In genomic region chr17:61396586-61397085, GRCh38 we compare ENCODE assay signal across 10 cellular contexts. TPM values are rescaled to one million over a fixed set of nuclear protein-coding genes. Genes with fewer than 3 reads are reported as not detected.
DNase-seq lines count a peak whose midpoint lies in the region; ATAC-seq and TF ChIP-seq lines count a peak whose summit lies in the region.
"Had no signal": no experiment of that assay in that cellular context is flagged by ENCODE, and none has a peak within 500 bp of the region (broad histone marks: within the 10 kb centered on the region; RNA-seq: fewer than 3 reads in every experiment).

No MANE protein-coding gene starts in this region.

- H3K4me3 ChIP-seq in fibroblast of mammary gland (ENCODE audit: control insufficient read depth, low read depth, low read length) (peak overlapping the region; percentile 30), neural cell (ENCODE audit: low read length) (no peak overlapping the region), upper lobe of left lung (peak overlapping the region; percentile 47 to 63 (median 58))

- H3K9me3 ChIP-seq in neural cell (ENCODE audit: low read length) (peaks cover 4% of the 10 kb centered on the region), upper lobe of left lung (no peaks in the 10 kb centered on the region)

- H3K4me2 ChIP-seq in neural cell (ENCODE audit: low read length), result no peak overlapping the region

- peaks cover 50% of the 10 kb centered on the region for H3K27me3 Mint-ChIP-seq in activated CD8-positive, alpha-beta memory T cell treated with anti-CD3 and anti-CD28 coated beads, Interleukin-2, amount 10 ng/mL, durations not matched to agents 7 days and 5 days

- DNase-seq in SK-N-DZ (ENCODE audit: low spot score) (peak; percentile 78), fibroblast of mammary gland (ENCODE audit: low read depth) (no peak), upper lobe of left lung (peak in 1 of 2 donors; percentile 87), NCI-H526 treated with DMSO at 0.1 percent for 48 hours (lab: John Stamatoyannopoulos, UW) (no peak), SHP77 (lab: John Stamatoyannopoulos, UW) (no peak)
- no peak for DNase-seq in activated CD8-positive, alpha-beta memory T cell treated with anti-CD3 and anti-CD28 coated beads, Interleukin-2, amount 10 ng/mL, durations not matched to agents 7 days and 5 days
- DNase-seq: KBM-7; stimulated activated CD4-positive, alpha-beta T cell treated with anti-CD3 and anti-CD28 coated beads, Interleukin-4, amount 100 ng/mL, for 4 hours had no signal

- H3K36me3 Mint-ChIP-seq in activated CD8-positive, alpha-beta memory T cell treated with anti-CD3 and anti-CD28 coated beads, Interleukin-2, amount 10 ng/mL, durations not matched to agents 7 days and 5 days, result no peaks in the 10 kb centered on the region

- CTCF ChIA-PET in activated CD8-positive, alpha-beta memory T cell treated with anti-CD3 and anti-CD28 coated beads, Interleukin-2, amount 10 ng/mL, durations not matched to agents 7 days and 5 days (lab: Charles Lee), result interaction anchor here (1.7 to 2.9 kb wide), 2 partner anchors 12 to 13 kb away, joined by 3 to 10 read pairs; no protein-coding TSS in a partner anchor

- no peak overlapping the region for H3K27ac Mint-ChIP-seq in activated CD8-positive, alpha-beta memory T cell treated with anti-CD3 and anti-CD28 coated beads, Interleukin-2, amount 10 ng/mL, durations not matched to agents 7 days and 5 days

- peaks cover 27 to 52% (median 35%) of the 10 kb centered on the region in 4 donors for H3K4me1 ChIP-seq in upper lobe of left lung

- H3K4me1 Mint-ChIP-seq in activated CD8-positive, alpha-beta memory T cell treated with anti-CD3 and anti-CD28 coated beads, Interleukin-2, amount 10 ng/mL, durations not matched to agents 7 days and 5 days, result peaks cover 14% of the 10 kb centered on the region

- H3K4me3 Mint-ChIP-seq in activated CD8-positive, alpha-beta memory T cell treated with anti-CD3 and anti-CD28 coated beads, Interleukin-2, amount 10 ng/mL, durations not matched to agents 7 days and 5 days, result no peak overlapping the region

- H3K9me3 Mint-ChIP-seq in activated CD8-positive, alpha-beta memory T cell treated with anti-CD3 and anti-CD28 coated beads, Interleukin-2, amount 10 ng/mL, durations not matched to agents 7 days and 5 days (ENCODE audit: low read depth), result no peaks in the 10 kb centered on the region

- peak in 1 of 4 donors; percentile 36 for TF ChIP-seq POLR2A in upper lobe of left lung (IDR thresholded peaks at IDR 0.05)

- no peaks in the 10 kb centered on the region for H3K79me2 ChIP-seq in neural cell (replicated peaks; ENCODE audit: insufficient read depth, low read length)

- H3K27ac ChIP-seq in neural cell (ENCODE audit: low read length), result no peak overlapping the region
- H3K27ac ChIP-seq in upper lobe of left lung, result peak overlapping the region; percentile 90 to 97 (median 92)

- H3F3A ChIP-seq in neural cell (ENCODE audit: insufficient read depth, low read length, poor library complexity, severe bottlenecking), result no peaks in the 10 kb centered on the region

- H2AFZ ChIP-seq in neural cell (ENCODE audit: low read depth, low read length), result no peak overlapping the region

- H3K27me3 ChIP-seq in neural cell (ENCODE audit: insufficient read depth, low read depth, low read length) (peaks cover 91% of the 10 kb centered on the region), upper lobe of left lung (peaks cover 0 to 53% (median 38%) of the 10 kb centered on the region in 4 donors)

- TF ChIP-seq EP300 in neural cell (conservative IDR thresholded peaks at IDR 0.05; ENCODE audit: poor library complexity, severe bottlenecking) (no peak), upper lobe of left lung (IDR thresholded peaks at IDR 0.05) (no peak)

- no peak for ATAC-seq in upper lobe of left lung (ENCODE audit: low FRiP score in 2 of 2)
- ATAC-seq in activated CD8-positive, alpha-beta memory T cell treated with anti-CD3 and anti-CD28 coated beads, Interleukin-2, amount 10 ng/mL, durations not matched to agents 7 days and 5 days, result no peak

- no peak for TF ChIP-seq RAD21 in neural cell (conservative IDR thresholded peaks at IDR 0.05)

- H4K20me1 ChIP-seq in neural cell (ENCODE audit: insufficient read depth), result no peaks in the 10 kb centered on the region

- no peak for TF ChIP-seq CTCF in fibroblast of mammary gland (conservative IDR thresholded peaks at IDR 0.05; ENCODE audit: control insufficient read depth, insufficient read depth, low read depth, low read length)
- no peak for TF ChIP-seq CTCF in neural cell (IDR thresholded peaks at IDR 0.05; ENCODE audit: poor library complexity, severe bottlenecking)
- no peak for TF ChIP-seq CTCF in upper lobe of left lung (IDR thresholded peaks at IDR 0.05)

- no peak overlapping the region for H3K9ac ChIP-seq in neural cell (ENCODE audit: low read length)

- H3K9me2 ChIP-seq in neural cell (ENCODE audit: insufficient read depth, low read length), result no peaks in the 10 kb centered on the region

- WGBS in upper lobe of left lung, 2 donors, result 7 to 12% methylated on average over 3 to 15 of the region's 46 CpGs

- H3K36me3 ChIP-seq in neural cell (ENCODE audit: insufficient read depth, low read length) (no peaks in the 10 kb centered on the region), upper lobe of left lung (peaks cover 0 to 9% (median under 1%) of the 10 kb centered on the region in 4 donors)

TF ChIP-seq in neural cell, 6 proteins besides CTCF, POLR2A, EP300 and RAD21:
- no peak for TF ChIP-seq MXI1 (conservative IDR thresholded peaks at IDR 0.05; ENCODE audit: poor library complexity, severe bottlenecking)
- TF ChIP-seq EZH2 (IDR thresholded peaks at IDR 0.05; ENCODE audit: borderline replicate concordance, insufficient read depth, low read length, poor library complexity, severe bottlenecking), result peak; percentile 71
- TF ChIP-seq SMC3 (conservative IDR thresholded peaks at IDR 0.05; ENCODE audit: poor library complexity), result no peak
- TF ChIP-seq, protein P1, sequence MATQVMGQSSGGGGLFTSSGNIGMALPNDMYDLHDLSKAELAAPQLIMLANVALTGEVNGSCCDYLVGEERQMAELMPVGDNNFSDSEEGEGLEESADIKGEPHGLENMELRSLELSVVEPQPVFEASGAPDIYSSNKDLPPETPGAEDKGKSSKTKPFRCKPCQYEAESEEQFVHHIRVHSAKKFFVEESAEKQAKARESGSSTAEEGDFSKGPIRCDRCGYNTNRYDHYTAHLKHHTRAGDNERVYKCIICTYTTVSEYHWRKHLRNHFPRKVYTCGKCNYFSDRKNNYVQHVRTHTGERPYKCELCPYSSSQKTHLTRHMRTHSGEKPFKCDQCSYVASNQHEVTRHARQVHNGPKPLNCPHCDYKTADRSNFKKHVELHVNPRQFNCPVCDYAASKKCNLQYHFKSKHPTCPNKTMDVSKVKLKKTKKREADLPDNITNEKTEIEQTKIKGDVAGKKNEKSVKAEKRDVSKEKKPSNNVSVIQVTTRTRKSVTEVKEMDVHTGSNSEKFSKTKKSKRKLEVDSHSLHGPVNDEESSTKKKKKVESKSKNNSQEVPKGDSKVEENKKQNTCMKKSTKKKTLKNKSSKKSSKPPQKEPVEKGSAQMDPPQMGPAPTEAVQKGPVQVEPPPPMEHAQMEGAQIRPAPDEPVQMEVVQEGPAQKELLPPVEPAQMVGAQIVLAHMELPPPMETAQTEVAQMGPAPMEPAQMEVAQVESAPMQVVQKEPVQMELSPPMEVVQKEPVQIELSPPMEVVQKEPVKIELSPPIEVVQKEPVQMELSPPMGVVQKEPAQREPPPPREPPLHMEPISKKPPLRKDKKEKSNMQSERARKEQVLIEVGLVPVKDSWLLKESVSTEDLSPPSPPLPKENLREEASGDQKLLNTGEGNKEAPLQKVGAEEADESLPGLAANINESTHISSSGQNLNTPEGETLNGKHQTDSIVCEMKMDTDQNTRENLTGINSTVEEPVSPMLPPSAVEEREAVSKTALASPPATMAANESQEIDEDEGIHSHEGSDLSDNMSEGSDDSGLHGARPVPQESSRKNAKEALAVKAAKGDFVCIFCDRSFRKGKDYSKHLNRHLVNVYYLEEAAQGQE (IDR thresholded peaks at IDR 0.05; ENCODE audit: borderline replicate concordance), result no peak
TF ChIP-seq in neural cell: peak in this region for 1.

RNA-seq across cellular contexts. Expression of gene TBX2, which starts 3.0 kb away (rescaled TPM):
- polyA plus RNA-seq in SK-N-DZ (2014; cell fraction: cytosol; rRNA removed), result 153 and 188 TPM in 2 replicates
- polyA plus RNA-seq in SK-N-DZ (2014; cell fraction: nucleus; rRNA removed), result 310 and 397 TPM in 2 replicates
- not detected in 2 replicates for polyA plus RNA-seq in neural cell
- 0.12 TPM in 1 of 2 replicates, not detected in the other for polyA minus RNA-seq in neural cell
- 100 to 1,000 TPM in 2 of 6 donors, 10 to 100 TPM in 4; 22.4 to 130 (median 92.7) TPM for total RNA-seq in upper lobe of left lung
- not detected for total RNA-seq in activated CD8-positive, alpha-beta memory T cell treated with anti-CD3 and anti-CD28 coated beads, Interleukin-2, amount 10 ng/mL, durations not matched to agents 7 days and 5 days

RNA-seq across cellular contexts. Expression of gene TBX4, which starts 55.6 kb away (rescaled TPM):
- polyA plus RNA-seq in SK-N-DZ (2014; cell fraction: cytosol; rRNA removed), result 2.7 and 4.9 TPM in 2 replicates
- 1.9 and 5.6 TPM in 2 replicates for polyA plus RNA-seq in SK-N-DZ (2014; cell fraction: nucleus; rRNA removed)
- not detected in 2 replicates for polyA plus RNA-seq in neural cell
- polyA minus RNA-seq in neural cell, result not detected in 2 replicates
- 10 to 100 TPM; 10.2 to 69.1 (median 22.7) TPM for total RNA-seq in upper lobe of left lung
- not detected for total RNA-seq in activated CD8-positive, alpha-beta memory T cell treated with anti-CD3 and anti-CD28 coated beads, Interleukin-2, amount 10 ng/mL, durations not matched to agents 7 days and 5 days
- total RNA-seq: frontal cortex had no signal

Comparison
In these comparisons a context has a peak if more than half of its experiments do, and no peak if none do; other contexts are left out.
1. RNA of gene TBX2, which starts 3.0 kb away (total RNA-seq): 22.4 to 130 TPM in upper lobe of left lung; not detected in activated CD8-positive, alpha-beta memory T cell treated with anti-CD3 and anti-CD28 coated beads, Interleukin-2, amount 10 ng/mL, durations not matched to agents 7 days and 5 days; every median in the first group is over 10 times any median in the second.
2. RNA of gene TBX4, which starts 55.6 kb away (total RNA-seq): 10.2 to 69.1 TPM in upper lobe of left lung; not detected in activated CD8-positive, alpha-beta memory T cell treated with anti-CD3 and anti-CD28 coated beads, Interleukin-2, amount 10 ng/mL, durations not matched to agents 7 days and 5 days; every median in the first group is over 10 times any median in the second.